Comparison of ENCODE assay signal across 2 cellular contexts in the genomic region with DNA sequence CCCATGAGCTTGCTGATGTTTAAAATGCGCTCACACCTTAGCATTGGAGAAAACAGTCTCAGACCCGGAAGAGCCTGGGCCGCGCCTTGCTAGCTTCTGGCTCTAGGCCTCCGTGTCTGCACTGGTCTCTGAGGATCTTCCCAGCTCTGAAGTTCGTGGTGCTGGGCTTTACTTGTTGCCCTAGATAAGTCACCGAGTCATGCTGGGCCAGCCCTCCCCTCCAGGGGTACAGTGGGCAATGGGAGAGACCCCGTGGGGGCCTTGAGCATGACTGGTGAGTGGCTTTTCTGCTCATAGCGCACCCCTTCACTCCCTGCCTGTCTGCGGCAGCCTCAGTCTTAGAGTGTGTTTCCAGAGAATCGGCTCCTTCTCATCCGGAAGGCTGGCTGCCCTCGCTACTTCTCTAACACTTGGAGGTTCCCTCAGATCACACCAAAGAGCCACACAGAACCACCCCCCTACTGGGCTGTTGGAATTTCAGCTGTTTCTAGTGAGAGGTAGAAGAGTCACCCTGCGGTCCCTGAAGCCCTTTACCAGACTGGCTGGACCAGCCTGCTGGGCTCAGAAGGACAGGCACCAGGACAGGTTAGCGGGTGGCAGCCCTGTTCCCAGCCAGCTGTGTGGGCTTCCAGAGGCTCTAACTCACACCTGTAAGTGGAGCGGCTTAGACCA.
TF ChIP-seq lines count a peak whose summit lies in the region.

No MANE protein-coding gene starts in this region.

TF ChIP-seq in IMR-90, 13 proteins besides CTCF, POLR2A, EP300 and RAD21:
- TF ChIP-seq SMC3 (IDR thresholded peaks at IDR 0.05; ENCODE audit: low read depth, low read length): no peak
- TF ChIP-seq MXI1 (IDR thresholded peaks at IDR 0.05; ENCODE audit: borderline replicate concordance, low read depth, low read length): no peak
- TF ChIP-seq RFX5 (IDR thresholded peaks at IDR 0.05; ENCODE audit: low read depth, low read length): no peak
- TF ChIP-seq CHD1 (IDR thresholded peaks at IDR 0.05; ENCODE audit: low read depth, low read length): no peak
- no peak for TF ChIP-seq BHLHE40 (IDR thresholded peaks at IDR 0.05; ENCODE audit: low read depth, low read length)
- TF ChIP-seq FOS (IDR thresholded peaks at IDR 0.05; ENCODE audit: low read depth, low read length): no peak
- TF ChIP-seq MAFK (IDR thresholded peaks at IDR 0.05; ENCODE audit: low read depth, low read length): no peak
- TF ChIP-seq, protein P1, sequence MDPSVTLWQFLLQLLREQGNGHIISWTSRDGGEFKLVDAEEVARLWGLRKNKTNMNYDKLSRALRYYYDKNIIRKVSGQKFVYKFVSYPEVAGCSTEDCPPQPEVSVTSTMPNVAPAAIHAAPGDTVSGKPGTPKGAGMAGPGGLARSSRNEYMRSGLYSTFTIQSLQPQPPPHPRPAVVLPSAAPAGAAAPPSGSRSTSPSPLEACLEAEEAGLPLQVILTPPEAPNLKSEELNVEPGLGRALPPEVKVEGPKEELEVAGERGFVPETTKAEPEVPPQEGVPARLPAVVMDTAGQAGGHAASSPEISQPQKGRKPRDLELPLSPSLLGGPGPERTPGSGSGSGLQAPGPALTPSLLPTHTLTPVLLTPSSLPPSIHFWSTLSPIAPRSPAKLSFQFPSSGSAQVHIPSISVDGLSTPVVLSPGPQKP (IDR thresholded peaks at IDR 0.05; ENCODE audit: borderline replicate concordance, low read depth, low read length): no peak
- TF ChIP-seq, protein P2, sequence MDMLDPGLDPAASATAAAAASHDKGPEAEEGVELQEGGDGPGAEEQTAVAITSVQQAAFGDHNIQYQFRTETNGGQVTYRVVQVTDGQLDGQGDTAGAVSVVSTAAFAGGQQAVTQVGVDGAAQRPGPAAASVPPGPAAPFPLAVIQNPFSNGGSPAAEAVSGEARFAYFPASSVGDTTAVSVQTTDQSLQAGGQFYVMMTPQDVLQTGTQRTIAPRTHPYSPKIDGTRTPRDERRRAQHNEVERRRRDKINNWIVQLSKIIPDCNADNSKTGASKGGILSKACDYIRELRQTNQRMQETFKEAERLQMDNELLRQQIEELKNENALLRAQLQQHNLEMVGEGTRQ (IDR thresholded peaks at IDR 0.05; ENCODE audit: low read depth, low read length): no peak
TF ChIP-seq in IMR-90: peak in this region for 0.

TF ChIP-seq in K562, 482 proteins besides CTCF, POLR2A, EP300 and RAD21:
- no peak for TF ChIP-seq PYGO2 (tag; IDR thresholded peaks at IDR 0.05)
- TF ChIP-seq ZNF316 (IDR thresholded peaks at IDR 0.05): no peak
- TF ChIP-seq CCAR2 (IDR thresholded peaks at IDR 0.05; ENCODE audit: low read depth, low read length): no peak
- TF ChIP-seq RBM14 (IDR thresholded peaks at IDR 0.05; ENCODE audit: borderline replicate concordance, insufficient read depth, low read depth, low read length): no peak
- no peak for TF ChIP-seq KLF6 (CRISPR knock-in tag; IDR thresholded peaks at IDR 0.05; ENCODE audit: borderline replicate concordance)
- TF ChIP-seq, protein P3, sequence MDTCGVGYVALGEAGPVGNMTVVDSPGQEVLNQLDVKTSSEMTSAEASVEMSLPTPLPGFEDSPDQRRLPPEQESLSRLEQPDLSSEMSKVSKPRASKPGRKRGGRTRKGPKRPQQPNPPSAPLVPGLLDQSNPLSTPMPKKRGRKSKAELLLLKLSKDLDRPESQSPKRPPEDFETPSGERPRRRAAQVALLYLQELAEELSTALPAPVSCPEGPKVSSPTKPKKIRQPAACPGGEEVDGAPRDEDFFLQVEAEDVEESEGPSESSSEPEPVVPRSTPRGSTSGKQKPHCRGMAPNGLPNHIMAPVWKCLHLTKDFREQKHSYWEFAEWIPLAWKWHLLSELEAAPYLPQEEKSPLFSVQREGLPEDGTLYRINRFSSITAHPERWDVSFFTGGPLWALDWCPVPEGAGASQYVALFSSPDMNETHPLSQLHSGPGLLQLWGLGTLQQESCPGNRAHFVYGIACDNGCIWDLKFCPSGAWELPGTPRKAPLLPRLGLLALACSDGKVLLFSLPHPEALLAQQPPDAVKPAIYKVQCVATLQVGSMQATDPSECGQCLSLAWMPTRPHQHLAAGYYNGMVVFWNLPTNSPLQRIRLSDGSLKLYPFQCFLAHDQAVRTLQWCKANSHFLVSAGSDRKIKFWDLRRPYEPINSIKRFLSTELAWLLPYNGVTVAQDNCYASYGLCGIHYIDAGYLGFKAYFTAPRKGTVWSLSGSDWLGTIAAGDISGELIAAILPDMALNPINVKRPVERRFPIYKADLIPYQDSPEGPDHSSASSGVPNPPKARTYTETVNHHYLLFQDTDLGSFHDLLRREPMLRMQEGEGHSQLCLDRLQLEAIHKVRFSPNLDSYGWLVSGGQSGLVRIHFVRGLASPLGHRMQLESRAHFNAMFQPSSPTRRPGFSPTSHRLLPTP (IDR thresholded peaks at IDR 0.05; ENCODE audit: borderline replicate concordance, extremely low read depth, insufficient read length): no peak
- no peak for TF ChIP-seq ZNF780A (CRISPR knock-in tag; IDR thresholded peaks at IDR 0.05)
- TF ChIP-seq, protein P4, sequence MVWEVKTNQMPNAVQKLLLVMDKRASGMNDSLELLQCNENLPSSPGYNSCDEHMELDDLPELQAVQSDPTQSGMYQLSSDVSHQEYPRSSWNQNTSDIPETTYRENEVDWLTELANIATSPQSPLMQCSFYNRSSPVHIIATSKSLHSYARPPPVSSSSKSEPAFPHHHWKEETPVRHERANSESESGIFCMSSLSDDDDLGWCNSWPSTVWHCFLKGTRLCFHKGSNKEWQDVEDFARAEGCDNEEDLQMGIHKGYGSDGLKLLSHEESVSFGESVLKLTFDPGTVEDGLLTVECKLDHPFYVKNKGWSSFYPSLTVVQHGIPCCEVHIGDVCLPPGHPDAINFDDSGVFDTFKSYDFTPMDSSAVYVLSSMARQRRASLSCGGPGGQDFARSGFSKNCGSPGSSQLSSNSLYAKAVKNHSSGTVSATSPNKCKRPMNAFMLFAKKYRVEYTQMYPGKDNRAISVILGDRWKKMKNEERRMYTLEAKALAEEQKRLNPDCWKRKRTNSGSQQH (CRISPR knock-in tag; IDR thresholded peaks at IDR 0.05): no peak
- TF ChIP-seq, protein P5, sequence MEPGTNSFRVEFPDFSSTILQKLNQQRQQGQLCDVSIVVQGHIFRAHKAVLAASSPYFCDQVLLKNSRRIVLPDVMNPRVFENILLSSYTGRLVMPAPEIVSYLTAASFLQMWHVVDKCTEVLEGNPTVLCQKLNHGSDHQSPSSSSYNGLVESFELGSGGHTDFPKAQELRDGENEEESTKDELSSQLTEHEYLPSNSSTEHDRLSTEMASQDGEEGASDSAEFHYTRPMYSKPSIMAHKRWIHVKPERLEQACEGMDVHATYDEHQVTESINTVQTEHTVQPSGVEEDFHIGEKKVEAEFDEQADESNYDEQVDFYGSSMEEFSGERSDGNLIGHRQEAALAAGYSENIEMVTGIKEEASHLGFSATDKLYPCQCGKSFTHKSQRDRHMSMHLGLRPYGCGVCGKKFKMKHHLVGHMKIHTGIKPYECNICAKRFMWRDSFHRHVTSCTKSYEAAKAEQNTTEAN (CRISPR knock-in tag; IDR thresholded peaks at IDR 0.05): no peak
- TF ChIP-seq ZNF561 (CRISPR knock-in tag; conservative IDR thresholded peaks at IDR 0.05): no peak
- TF ChIP-seq, protein P6, sequence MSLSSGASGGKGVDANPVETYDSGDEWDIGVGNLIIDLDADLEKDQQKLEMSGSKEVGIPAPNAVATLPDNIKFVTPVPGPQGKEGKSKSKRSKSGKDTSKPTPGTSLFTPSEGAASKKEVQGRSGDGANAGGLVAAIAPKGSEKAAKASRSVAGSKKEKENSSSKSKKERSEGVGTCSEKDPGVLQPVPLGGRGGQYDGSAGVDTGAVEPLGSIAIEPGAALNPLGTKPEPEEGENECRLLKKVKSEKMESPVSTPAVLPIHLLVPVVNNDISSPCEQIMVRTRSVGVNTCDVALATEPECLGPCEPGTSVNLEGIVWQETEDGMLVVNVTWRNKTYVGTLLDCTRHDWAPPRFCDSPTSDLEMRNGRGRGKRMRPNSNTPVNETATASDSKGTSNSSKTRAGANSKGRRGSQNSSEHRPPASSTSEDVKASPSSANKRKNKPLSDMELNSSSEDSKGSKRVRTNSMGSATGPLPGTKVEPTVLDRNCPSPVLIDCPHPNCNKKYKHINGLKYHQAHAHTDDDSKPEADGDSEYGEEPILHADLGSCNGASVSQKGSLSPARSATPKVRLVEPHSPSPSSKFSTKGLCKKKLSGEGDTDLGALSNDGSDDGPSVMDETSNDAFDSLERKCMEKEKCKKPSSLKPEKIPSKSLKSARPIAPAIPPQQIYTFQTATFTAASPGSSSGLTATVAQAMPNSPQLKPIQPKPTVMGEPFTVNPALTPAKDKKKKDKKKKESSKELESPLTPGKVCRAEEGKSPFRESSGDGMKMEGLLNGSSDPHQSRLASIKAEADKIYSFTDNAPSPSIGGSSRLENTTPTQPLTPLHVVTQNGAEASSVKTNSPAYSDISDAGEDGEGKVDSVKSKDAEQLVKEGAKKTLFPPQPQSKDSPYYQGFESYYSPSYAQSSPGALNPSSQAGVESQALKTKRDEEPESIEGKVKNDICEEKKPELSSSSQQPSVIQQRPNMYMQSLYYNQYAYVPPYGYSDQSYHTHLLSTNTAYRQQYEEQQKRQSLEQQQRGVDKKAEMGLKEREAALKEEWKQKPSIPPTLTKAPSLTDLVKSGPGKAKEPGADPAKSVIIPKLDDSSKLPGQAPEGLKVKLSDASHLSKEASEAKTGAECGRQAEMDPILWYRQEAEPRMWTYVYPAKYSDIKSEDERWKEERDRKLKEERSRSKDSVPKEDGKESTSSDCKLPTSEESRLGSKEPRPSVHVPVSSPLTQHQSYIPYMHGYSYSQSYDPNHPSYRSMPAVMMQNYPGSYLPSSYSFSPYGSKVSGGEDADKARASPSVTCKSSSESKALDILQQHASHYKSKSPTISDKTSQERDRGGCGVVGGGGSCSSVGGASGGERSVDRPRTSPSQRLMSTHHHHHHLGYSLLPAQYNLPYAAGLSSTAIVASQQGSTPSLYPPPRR (CRISPR knock-in tag; IDR thresholded peaks at IDR 0.05; ENCODE audit: borderline replicate concordance): no peak
- TF ChIP-seq CSDE1 (IDR thresholded peaks at IDR 0.05): no peak
- TF ChIP-seq FOSL1 (tag; conservative IDR thresholded peaks at IDR 0.05): no peak
- TF ChIP-seq, protein P7, sequence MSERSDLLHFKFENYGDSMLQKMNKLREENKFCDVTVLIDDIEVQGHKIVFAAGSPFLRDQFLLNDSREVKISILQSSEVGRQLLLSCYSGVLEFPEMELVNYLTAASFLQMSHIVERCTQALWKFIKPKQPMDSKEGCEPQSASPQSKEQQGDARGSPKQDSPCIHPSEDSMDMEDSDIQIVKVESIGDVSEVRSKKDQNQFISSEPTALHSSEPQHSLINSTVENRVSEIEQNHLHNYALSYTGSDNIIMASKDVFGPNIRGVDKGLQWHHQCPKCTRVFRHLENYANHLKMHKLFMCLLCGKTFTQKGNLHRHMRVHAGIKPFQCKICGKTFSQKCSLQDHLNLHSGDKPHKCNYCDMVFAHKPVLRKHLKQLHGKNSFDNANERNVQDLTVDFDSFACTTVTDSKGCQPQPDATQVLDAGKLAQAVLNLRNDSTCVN (CRISPR knock-in tag; IDR thresholded peaks at IDR 0.05): no peak
